ENCODE assay signal across 8 cellular contexts in the genomic region with DNA sequence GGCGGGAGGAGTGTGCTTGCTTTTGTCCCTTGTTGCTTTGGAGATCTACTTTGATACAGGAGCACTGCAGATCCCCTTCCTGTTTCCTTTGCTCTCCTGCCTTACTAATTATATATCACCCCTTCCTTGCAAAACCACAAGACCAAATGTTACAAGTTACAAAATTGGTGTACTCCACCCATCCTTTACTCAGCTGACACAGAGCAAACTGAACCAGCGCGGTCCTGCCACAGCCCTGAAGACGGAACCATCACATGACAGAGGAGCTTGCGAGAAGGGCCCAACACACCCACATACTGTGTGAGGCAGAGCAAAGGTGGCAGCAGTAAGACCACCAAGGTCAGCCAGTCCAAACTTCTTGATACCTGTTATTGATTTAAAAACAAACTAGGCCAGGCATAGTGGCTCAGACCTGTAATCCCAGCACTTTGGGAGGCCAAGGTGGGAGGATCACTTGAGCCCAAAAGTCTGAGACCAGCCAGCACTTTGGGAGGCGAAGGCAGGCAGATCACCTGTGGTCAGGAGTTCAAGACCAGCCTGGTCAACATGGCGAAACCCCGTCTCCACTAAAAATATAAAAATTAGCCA. TPM values are rescaled to one million over a fixed set of nuclear protein-coding genes. Genes with fewer than 3 reads are reported as not detected.
DNase-seq lines count a peak whose midpoint lies in the region; ATAC-seq, FAIRE-seq and TF ChIP-seq lines count a peak whose summit lies in the region.

No MANE protein-coding gene starts in this region.

- no TSS peak for BruUV-seq in HCT116 (replicated peaks; lab: Mats Ljungman, UMichigan)

- ATAC-seq in HCT116 (no peak), GM23338 (no peak)

- no peak for TF ChIP-seq CTCF in HCT116 (IDR thresholded peaks at IDR 0.05 in 2 of 3, conservative IDR thresholded peaks at IDR 0.05 in 1 of 3; ENCODE audit: borderline replicate concordance in 1 of 3, insufficient read depth in 1 of 3, low read depth in 2 of 3, low read length in 2 of 3)
- TF ChIP-seq CTCF in kidney (IDR thresholded peaks at IDR 0.05; ENCODE audit: borderline replicate concordance, extremely low read depth, insufficient read depth): no peak
- no peak for TF ChIP-seq CTCF in GM23338 (conservative IDR thresholded peaks at IDR 0.05; ENCODE audit: low read depth in 2 of 2)

- no peak for FAIRE-seq in kidney (lab: Jason Lieb, UNC)

- no peaks in the 10 kb centered on the region for H3K27me3 Mint-ChIP-seq in activated naive CD8-positive, alpha-beta T cell
- H3K27me3 Mint-ChIP-seq in GM23338 (ENCODE audit: insufficient read depth, low read depth, poor library complexity): no peaks in the 10 kb centered on the region

- no peaks in the 10 kb centered on the region for H3K9me2 ChIP-seq in HCT116 (ENCODE audit: insufficient read depth)
- no peaks in the 10 kb centered on the region for H3K9me2 ChIP-seq in GM23338 (ENCODE audit: insufficient read depth)

- no peak overlapping the region for H3K9ac ChIP-seq in HCT116 (ENCODE audit: low read length)
- no peak overlapping the region for H3K9ac ChIP-seq in SK-N-MC (ENCODE audit: insufficient read length)
- H3K9ac ChIP-seq in kidney (ENCODE audit: low read length in 2 of 2): peak overlapping the region in 1 of 2 donors; percentile 29

- DNase-seq in AG20443 (ENCODE audit: low spot score) (peak; percentile 69), HCT116 (ENCODE audit: low read depth, low spot score) (no peak), SK-N-MC (ENCODE audit: low read depth, low spot score) (no peak), kidney (peak; percentile 78), NCI-H187 (lab: John Stamatoyannopoulos, UW) (no peak), GM23338 (ENCODE audit: low spot score) (no peak)
- DNase-seq in stimulated activated CD8-positive, alpha-beta memory T cell treated with anti-CD3 and anti-CD28 coated beads, Interleukin-4, amount 100 ng/mL, for 4 hours (ENCODE audit: low read depth in 2 of 2, low spot score in 1 of 2): peak; percentile 41 to 65

- H3K36me3 ChIP-seq in HCT116 (ENCODE audit: control insufficient read depth in 1 of 2, insufficient read depth in 2 of 2, low read length in 2 of 2) (no peaks in the 10 kb centered on the region), SK-N-MC (ENCODE audit: insufficient read depth, low read length) (no peaks in the 10 kb centered on the region), kidney (ENCODE audit: control insufficient read depth in 1 of 2, insufficient read depth in 2 of 2, low read length in 2 of 2) (no peaks in the 10 kb centered on the region), GM23338 (ENCODE audit: insufficient read depth) (no peaks in the 10 kb centered on the region)

- H2AFZ ChIP-seq in HCT116 (ENCODE audit: low read depth, low read length, poor library complexity, severe bottlenecking) (no peak overlapping the region), GM23338 (no peak overlapping the region)

- no peak for TF ChIP-seq RAD21 in HCT116 (IDR thresholded peaks at IDR 0.05; ENCODE audit: low read depth)

- H3K9me3 ChIP-seq in HCT116 (ENCODE audit: control insufficient read depth in 1 of 2, insufficient read depth in 1 of 2, low read depth in 1 of 2, low read length in 2 of 2) (no peaks in the 10 kb centered on the region), SK-N-MC (ENCODE audit: low read depth, low read length) (no peaks in the 10 kb centered on the region), kidney (ENCODE audit: control insufficient read depth in 1 of 2, low read length in 2 of 2) (no peaks in the 10 kb centered on the region)

- intact Hi-C loops in HCT116 (cut with micrococcal nuclease) (no loop called here), kidney (cut with DNase I) (no loop called here)

- no peak for TF ChIP-seq POLR2A in HCT116 (IDR thresholded peaks at IDR 0.05; ENCODE audit: borderline replicate concordance, extremely low read depth, insufficient read depth, insufficient read length)

- H3K4me1 Mint-ChIP-seq in activated naive CD8-positive, alpha-beta T cell (ENCODE audit: low read depth): peaks cover 92% of the 10 kb centered on the region
- peaks cover 30% of the 10 kb centered on the region for H3K4me1 Mint-ChIP-seq in GM23338

- no peaks in the 10 kb centered on the region for H3K9me3 Mint-ChIP-seq in activated naive CD8-positive, alpha-beta T cell (ENCODE audit: low read depth)
- H3K9me3 Mint-ChIP-seq in GM23338: no peaks in the 10 kb centered on the region

- H3K4me1 ChIP-seq in HCT116 (ENCODE audit: control insufficient read depth in 1 of 2, insufficient read depth in 2 of 2, low read length in 2 of 2): peaks cover 10 to 18% of the 10 kb centered on the region in 2 experiments; a peak in 3 of 4 replicates
- peaks cover 20 to 29% of the 10 kb centered on the region in 2 donors for H3K4me1 ChIP-seq in kidney (ENCODE audit: control insufficient read depth in 1 of 2, insufficient read depth in 1 of 2, low read depth in 1 of 2, low read length in 2 of 2)
- peaks cover 8% of the 10 kb centered on the region for H3K4me1 ChIP-seq in GM23338 (ENCODE audit: insufficient read depth)

- POLR2A ChIA-PET in HCT116 (lab: Charles Lee): interaction anchor here (1.4 kb wide), 1 partner anchor 12 kb away, joined by 7 read pairs; no protein-coding TSS in a partner anchor

- H3K4me2 ChIP-seq in HCT116 (ENCODE audit: low read length) (0 out of 2 replicates have a peak overlapping the region, but pooled peaks have one; percentile 3), GM23338 (no peak overlapping the region)

- no peak overlapping the region for H3K4me3 ChIP-seq in HCT116 (replicated peaks in 1 of 2; ENCODE audit: low read depth in 1 of 2, low read length in 2 of 2)
- H3K4me3 ChIP-seq in SK-N-MC: no peak overlapping the region
- no peak overlapping the region for H3K4me3 ChIP-seq in kidney (ENCODE audit: low read length in 2 of 2)
- H3K4me3 ChIP-seq in GM23338: no peak overlapping the region

- H3K27ac Mint-ChIP-seq in activated naive CD8-positive, alpha-beta T cell: peak overlapping the region; percentile 94
- no peak overlapping the region for H3K27ac Mint-ChIP-seq in GM23338

- H4K20me1 ChIP-seq in HCT116 (ENCODE audit: insufficient read depth) (no peaks in the 10 kb centered on the region; the same call in 1 of the 2 replicates), GM23338 (replicated peaks; ENCODE audit: insufficient read depth) (no peaks in the 10 kb centered on the region; the same call in none of the 2 replicates)

- H3K27ac ChIP-seq in HCT116 (ENCODE audit: low read depth, low read length) (no peak overlapping the region), SK-N-MC (0 out of 2 replicates have a peak overlapping the region, but pooled peaks have one; percentile 16), kidney (ENCODE audit: low read depth in 2 of 2, low read length in 2 of 2) (peak overlapping the region; percentile 39 to 83), GM23338 (ENCODE audit: low read depth) (no peak overlapping the region)

- no peaks in the 10 kb centered on the region for H3F3A ChIP-seq in GM23338 (replicated peaks; ENCODE audit: low read depth)

- peaks cover 2% of the 10 kb centered on the region for H3K36me3 Mint-ChIP-seq in activated naive CD8-positive, alpha-beta T cell
- no peaks in the 10 kb centered on the region for H3K36me3 Mint-ChIP-seq in GM23338 (ENCODE audit: low read depth)

- RAD21 ChIA-PET in HCT116 (lab: Charles Lee; ENCODE audit: low non-redundant PET in 1 of 2, low total read pairs in 2 of 2, uncharacterized antibody in 2 of 2, unreplicated experiment in 2 of 2): no interaction called here

- CTCF ChIA-PET in HCT116 (lab: Charles Lee): no interaction called here

- H3K4me3 Mint-ChIP-seq in activated naive CD8-positive, alpha-beta T cell: peak overlapping the region; percentile 80
- no peak overlapping the region for H3K4me3 Mint-ChIP-seq in GM23338

- H3K79me2 ChIP-seq in HCT116 (ENCODE audit: insufficient read depth, low read length) (peaks cover 28% of the 10 kb centered on the region), GM23338 (replicated peaks; ENCODE audit: insufficient read depth) (peaks cover 9% of the 10 kb centered on the region; the same call in 1 of the 2 replicates)

- H3K27me3 ChIP-seq in HCT116 (ENCODE audit: insufficient read depth, low read length) (no peaks in the 10 kb centered on the region), GM23338 (ENCODE audit: insufficient read depth) (no peaks in the 10 kb centered on the region)

TF ChIP-seq in HCT116, 20 proteins besides CTCF, POLR2A, EP300 and RAD21 (continues in another document):
- TF ChIP-seq CBX3 (IDR thresholded peaks at IDR 0.05; ENCODE audit: low read depth) (no peak), EZH2phosphoT487 (IDR thresholded peaks at IDR 0.05; ENCODE audit: borderline replicate concordance) (no peak), ZNF274 (IDR thresholded peaks at IDR 0.05; ENCODE audit: low read depth, low read length) (no peak), CEBPB (IDR thresholded peaks at IDR 0.05; ENCODE audit: low read depth) (no peak), MAX (IDR thresholded peaks at IDR 0.05) (no peak), ZFX (IDR thresholded peaks at IDR 0.05) (no peak), EZH2 (IDR thresholded peaks at IDR 0.05) (no peak), JUND (IDR thresholded peaks at IDR 0.05) (no peak), ELF1 (IDR thresholded peaks at IDR 0.05; ENCODE audit: borderline replicate concordance, low read depth) (no peak)

TF ChIP-seq in GM23338, 12 proteins besides CTCF, POLR2A, EP300 and RAD21 (continues in another document):
- no peak for TF ChIP-seq EZH2phosphoT487 (IDR thresholded peaks at IDR 0.05; ENCODE audit: unreplicated experiment)
- no peak for TF ChIP-seq ETS1 (IDR thresholded peaks at IDR 0.05)

RNA-seq across cellular contexts. Expression of gene CYTH1, which starts 33.2 kb away (rescaled TPM):
- total RNA-seq in HCT116 (2021; ENCODE audit: unreplicated experiment): 34.3 TPM
- 20.0 and 24.7 TPM in 2 replicates for polyA plus RNA-seq in HCT116 (2012)
- total RNA-seq in kidney: 59.7 TPM
- polyA plus RNA-seq in kidney (ENCODE audit: insufficient read depth, low read depth, low replicate concordance): 25.3 TPM
- total RNA-seq in GM23338 (2014; rRNA removed; shearing (Covaris generic)): 14.5 and 21.2 TPM in 2 replicates
- polyA plus RNA-seq in GM23338 (2016; fragmentation: Nextera tagmentation; extraction: Ambion mirVana): 12.2 and 13.8 TPM in 2 replicates

Comparison
In these comparisons a context has a peak if more than half of its experiments do, and no peak if none do; other contexts are left out.
1. DNase-seq: peak in AG20443 (single experiment), kidney (single experiment) and stimulated activated CD8-positive, alpha-beta memory T cell treated with anti-CD3 and anti-CD28 coated beads, Interleukin-4, amount 100 ng/mL, for 4 hours (2 of 2); none in HCT116 (single experiment), SK-N-MC (single experiment), NCI-H187 (0 of 2) and GM23338 (single experiment).
2. H3K27ac ChIP-seq: peak in SK-N-MC (single experiment) and kidney (2 of 2); none in HCT116 (single experiment) and GM23338 (single experiment).